Comparison of ENCODE assay signal across 7 cellular contexts in the genomic region with DNA sequence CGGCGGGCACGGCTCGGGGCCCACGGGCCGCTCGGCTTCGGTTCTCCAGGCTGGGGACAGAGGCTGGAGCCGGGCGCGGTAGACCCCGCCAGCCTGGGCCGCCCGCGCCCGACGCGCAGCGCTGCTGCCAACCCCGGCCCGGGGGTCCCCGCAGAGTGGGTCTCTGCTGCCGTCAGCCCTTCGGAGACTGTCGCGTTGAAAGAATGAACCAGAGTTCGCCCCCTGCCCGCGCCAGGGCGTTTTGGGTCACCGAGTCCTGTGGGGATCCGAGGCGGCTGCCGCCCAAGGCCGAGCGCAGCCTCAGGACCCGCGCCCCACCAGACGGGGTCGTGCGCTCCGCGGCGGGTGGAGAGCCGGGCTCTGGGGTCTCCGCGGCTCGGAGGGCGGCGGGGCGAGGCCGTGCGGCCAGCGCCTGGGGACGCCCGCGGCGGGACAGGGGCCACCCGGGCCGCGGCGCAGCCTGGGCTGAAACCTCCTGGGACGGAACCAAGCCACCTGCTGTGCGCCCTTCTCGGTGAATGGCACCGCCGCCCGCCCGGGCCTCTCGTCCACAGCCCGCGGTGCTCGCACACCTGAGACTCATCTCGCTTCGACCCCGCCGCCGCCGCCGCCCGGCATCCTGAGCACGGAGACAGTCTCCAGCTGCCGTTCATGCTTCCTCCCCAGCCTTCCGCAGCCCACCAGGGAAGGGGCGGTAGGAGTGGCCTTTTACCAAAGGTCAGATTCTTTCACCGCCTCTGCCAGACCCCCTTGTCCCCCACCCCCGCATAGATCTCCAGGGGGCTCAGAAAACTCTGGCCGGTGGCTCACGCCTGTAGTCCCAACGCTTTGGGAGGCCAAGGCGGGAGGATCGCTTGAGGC. TPM values are rescaled to one million over a fixed set of nuclear protein-coding genes. Genes with fewer than 3 reads are reported as not detected.
DNase-seq lines count a peak whose midpoint lies in the region; ATAC-seq and TF ChIP-seq lines count a peak whose summit lies in the region.

No MANE protein-coding gene starts in this region.

- DNase-seq in activated CD4-positive, alpha-beta memory T cell treated with anti-CD3 and anti-CD28 coated beads, Interleukin-2, amount 10 ng/mL, durations not matched to agents 7 days and 5 days: no peak
- DNase-seq in glutamatergic neuron: peak; percentile 54
- DNase-seq in retina: peak; percentile 65

- peak overlapping the region; percentile 64 for H3K4me3 Mint-ChIP-seq in activated CD4-positive, alpha-beta memory T cell treated with anti-CD3 and anti-CD28 coated beads, Interleukin-2, amount 10 ng/mL, durations not matched to agents 7 days and 5 days
- peak overlapping the region; percentile 83 for H3K4me3 Mint-ChIP-seq in glutamatergic neuron (ENCODE audit: unreplicated experiment)

- ATAC-seq in HG02623 (IDR thresholded peaks at IDR 0.05; ENCODE audit: unreplicated experiment) (peak; percentile 8), GM19324 (IDR thresholded peaks at IDR 0.05; ENCODE audit: low FRiP score, unreplicated experiment) (no peak), GM19463 (IDR thresholded peaks at IDR 0.05; ENCODE audit: unreplicated experiment) (no peak), HG02973 (IDR thresholded peaks at IDR 0.05; ENCODE audit: unreplicated experiment) (no peak)

- no peaks in the 10 kb centered on the region for H3K9me3 Mint-ChIP-seq in activated CD4-positive, alpha-beta memory T cell treated with anti-CD3 and anti-CD28 coated beads, Interleukin-2, amount 10 ng/mL, durations not matched to agents 7 days and 5 days
- peaks cover 9% of the 10 kb centered on the region for H3K9me3 Mint-ChIP-seq in glutamatergic neuron (ENCODE audit: unreplicated experiment)

- peaks cover 35% of the 10 kb centered on the region for H3K27me3 Mint-ChIP-seq in activated CD4-positive, alpha-beta memory T cell treated with anti-CD3 and anti-CD28 coated beads, Interleukin-2, amount 10 ng/mL, durations not matched to agents 7 days and 5 days
- peaks cover 12% of the 10 kb centered on the region for H3K27me3 Mint-ChIP-seq in glutamatergic neuron (ENCODE audit: unreplicated experiment)

- peaks cover 12% of the 10 kb centered on the region for H3K4me1 Mint-ChIP-seq in activated CD4-positive, alpha-beta memory T cell treated with anti-CD3 and anti-CD28 coated beads, Interleukin-2, amount 10 ng/mL, durations not matched to agents 7 days and 5 days
- peaks cover 2% of the 10 kb centered on the region for H3K4me1 Mint-ChIP-seq in glutamatergic neuron (ENCODE audit: low read depth, unreplicated experiment)

- POLR2A ChIA-PET in activated CD4-positive, alpha-beta memory T cell treated with anti-CD3 and anti-CD28 coated beads, Interleukin-2, amount 10 ng/mL, durations not matched to agents 7 days and 5 days (lab: Charles Lee): interaction anchor here (1.0 to 1.4 kb wide), 4 partner anchors 21 to 122 kb away, joined by 3 to 6 read pairs (median 4); a partner anchor contains a TSS

- CTCF ChIA-PET in activated CD4-positive, alpha-beta memory T cell treated with anti-CD3 and anti-CD28 coated beads, Interleukin-2, amount 10 ng/mL, durations not matched to agents 7 days and 5 days (lab: Charles Lee): interaction anchor here (1.2 kb wide), 1 partner anchor 41 kb away, joined by 3 read pairs; no protein-coding TSS in a partner anchor

- H3K36me3 Mint-ChIP-seq in activated CD4-positive, alpha-beta memory T cell treated with anti-CD3 and anti-CD28 coated beads, Interleukin-2, amount 10 ng/mL, durations not matched to agents 7 days and 5 days (ENCODE audit: low read depth): peaks cover 12% of the 10 kb centered on the region
- peaks cover 11% of the 10 kb centered on the region for H3K36me3 Mint-ChIP-seq in glutamatergic neuron (ENCODE audit: unreplicated experiment)

- no peak overlapping the region for H3K27ac Mint-ChIP-seq in activated CD4-positive, alpha-beta memory T cell treated with anti-CD3 and anti-CD28 coated beads, Interleukin-2, amount 10 ng/mL, durations not matched to agents 7 days and 5 days
- no peak overlapping the region for H3K27ac Mint-ChIP-seq in glutamatergic neuron (ENCODE audit: unreplicated experiment)

- TF ChIP-seq CTCF in glutamatergic neuron (IDR thresholded peaks at IDR 0.05; ENCODE audit: partially characterized antibody, unreplicated experiment): no peak

RNA-seq across cellular contexts. Expression of a gene that starts 0.7 kb away (rescaled TPM):
- total RNA-seq in activated CD4-positive, alpha-beta memory T cell treated with anti-CD3 and anti-CD28 coated beads, Interleukin-2, amount 10 ng/mL, durations not matched to agents 7 days and 5 days: 1 to 10 TPM; 2.6 to 2.8 TPM
- 1.8 TPM for total RNA-seq in glutamatergic neuron (ENCODE audit: unreplicated experiment)

RNA-seq across cellular contexts. Expression of a gene that starts 21.3 kb away (rescaled TPM):
- total RNA-seq in activated CD4-positive, alpha-beta memory T cell treated with anti-CD3 and anti-CD28 coated beads, Interleukin-2, amount 10 ng/mL, durations not matched to agents 7 days and 5 days: under 1 TPM in 1 of 2 experiments, not detected in 1; 0.38 TPM
- total RNA-seq in glutamatergic neuron (ENCODE audit: unreplicated experiment): 4.3 TPM

RNA-seq across cellular contexts. Expression of a gene that starts 21.7 kb away (rescaled TPM):
- 10 to 100 TPM; 40.8 to 41.7 TPM for total RNA-seq in activated CD4-positive, alpha-beta memory T cell treated with anti-CD3 and anti-CD28 coated beads, Interleukin-2, amount 10 ng/mL, durations not matched to agents 7 days and 5 days
- 68.7 TPM for total RNA-seq in glutamatergic neuron (ENCODE audit: unreplicated experiment)

RNA-seq across cellular contexts. Expression of a gene that starts 30.2 kb away (rescaled TPM):
- not detected for total RNA-seq in activated CD4-positive, alpha-beta memory T cell treated with anti-CD3 and anti-CD28 coated beads, Interleukin-2, amount 10 ng/mL, durations not matched to agents 7 days and 5 days
- total RNA-seq in glutamatergic neuron (ENCODE audit: unreplicated experiment): not detected
